29 cellular contexts compared by ENCODE assay signal in the genomic region with DNA sequence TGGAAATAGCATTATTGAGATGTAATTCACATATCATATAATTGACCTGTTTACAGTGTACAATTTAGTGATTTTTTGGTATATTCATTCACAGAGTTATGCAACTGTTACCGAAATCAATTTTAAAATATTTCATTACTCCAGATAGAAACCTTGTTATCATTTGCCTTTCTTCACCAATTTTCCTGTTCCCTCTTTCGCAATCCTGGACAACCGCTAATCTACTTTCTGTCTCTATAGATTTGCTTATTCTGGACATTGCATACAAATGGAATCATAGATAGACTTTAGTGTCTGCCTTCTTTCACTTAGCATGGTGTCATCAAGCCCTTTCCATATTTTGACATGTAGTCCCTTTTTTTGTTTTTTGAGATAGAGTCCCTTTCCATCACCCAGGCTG. TPM values are rescaled to one million over a fixed set of nuclear protein-coding genes. Genes with fewer than 3 reads are reported as not detected.
"Had no signal": no experiment of that assay in that cellular context is flagged by ENCODE, and none has a peak within 500 bp of the region (broad histone marks: within the 10 kb centered on the region; RNA-seq: fewer than 3 reads in every experiment).

No MANE protein-coding gene starts in this region.

- H3K4me3 ChIP-seq: stomach, suprapubic skin, testis, thoracic aorta, thyroid gland, tibial artery, tibial nerve, transverse colon, upper lobe of left lung, upper lobe of right lung, uterus, vagina had no signal

- H3K27me3 Mint-ChIP-seq: stimulated activated naive B cell treated with anti-CD40 and anti-IgM and Interleukin-4, amounts not matched to agents 10 μg/mL and 1 μg/mL and 100 μg/mL, for 72 hours; stimulated activated naive CD8-positive, alpha-beta T cell treated with anti-CD3 and anti-CD28 coated beads, Interleukin-15, Interleukin-2, amounts not matched to agents 100 ng/mL and 50 ng/mL, for 24 hours had no signal

- H3K27ac ChIP-seq: stomach, suprapubic skin, testis, thoracic aorta, thyroid gland, tibial artery, tibial nerve, transverse colon, upper lobe of left lung, upper lobe of right lung, uterus, vagina had no signal

- H3K27ac Mint-ChIP-seq: stimulated activated effector memory CD8-positive, alpha-beta T cell treated with anti-CD3 and anti-CD28 coated beads, Interleukin-12 subunit alpha, Interleukin-12 subunit beta, amount 100 ng/mL, for 72 hours; stimulated activated memory B cell treated with anti-CD40 and anti-IgM and Interleukin-4, amounts not matched to agents 10 μg/mL and 1 μg/mL and 100 μg/mL, for 72 hours; stimulated activated naive B cell treated with anti-CD40 and anti-IgM and Interleukin-4, amounts not matched to agents 10 μg/mL and 1 μg/mL and 100 μg/mL, for 72 hours; stimulated activated naive CD8-positive, alpha-beta T cell treated with anti-CD3 and anti-CD28 coated beads, Interleukin-15, amount 100 ng/mL, for 72 hours; stimulated activated naive CD8-positive, alpha-beta T cell treated with anti-CD3 and anti-CD28 coated beads, Interleukin-15, Interleukin-2, amounts not matched to agents 100 ng/mL and 50 ng/mL, for 24 hours; type B pancreatic cell had no signal

- H3K36me3 Mint-ChIP-seq: stimulated activated effector memory CD8-positive, alpha-beta T cell treated with anti-CD3 and anti-CD28 coated beads, Interleukin-12 subunit alpha, Interleukin-12 subunit beta, amount 100 ng/mL, for 72 hours had no signal

- H3K9me3 ChIP-seq: stomach, suprapubic skin, testis, thoracic aorta, thyroid gland, tibial artery, tibial nerve, transverse colon, upper lobe of left lung, upper lobe of right lung, uterus, vagina had no signal

- DNase-seq: stimulated activated CD4-positive, alpha-beta T cell treated with anti-CD3 and anti-CD28 coated beads, Interleukin-2, amount 100 ng/mL, for 48 hours; stimulated activated CD4-positive, alpha-beta T cell treated with anti-CD3 and anti-CD28 coated beads, Interleukin-4, amount 100 ng/mL, for 1 hour; stimulated activated CD4-positive, alpha-beta T cell treated with anti-CD3 and anti-CD28 coated beads, Interleukin-4, amount 100 ng/mL, for 24 hours; stimulated activated CD4-positive, alpha-beta T cell treated with anti-CD3 and anti-CD28 coated beads, Interleukin-4, amount 100 ng/mL, for 4 hours; stimulated activated CD8-positive, alpha-beta memory T cell treated with anti-CD3 and anti-CD28 coated beads, Interleukin-4, amount 100 ng/mL, for 48 hours; stimulated activated naive B cell treated with anti-CD40 and anti-IgM and Interleukin-4, amounts not matched to agents 10 μg/mL and 1 μg/mL and 100 μg/mL, for 72 hours; stimulated activated naive CD4-positive, alpha-beta T cell; stimulated activated naive CD4-positive, alpha-beta T cell treated with Interleukin-2 at 50 U/mL for 16 hours; stimulated activated naive CD8-positive, alpha-beta T cell treated with anti-CD3 and anti-CD28 coated beads, Interleukin-15, amount 100 ng/mL, for 72 hours; stimulated activated naive CD8-positive, alpha-beta T cell treated with anti-CD3 and anti-CD28 coated beads, Interleukin-15, Interleukin-2, amounts not matched to agents 100 U/mL and 50 U/mL, for 24 hours; stomach; substantia nigra; testis; thyroid gland; tibial artery; transverse colon; trophoblast cell; upper lobe of right lung; uterus had no signal

- H3K4me1 Mint-ChIP-seq: stimulated activated effector memory CD8-positive, alpha-beta T cell treated with anti-CD3 and anti-CD28 coated beads, Interleukin-12 subunit alpha, Interleukin-12 subunit beta, amount 100 ng/mL, for 72 hours; stimulated activated memory B cell treated with anti-CD40 and anti-IgM and Interleukin-4, amounts not matched to agents 10 μg/mL and 1 μg/mL and 100 μg/mL, for 72 hours; stimulated activated naive B cell treated with anti-CD40 and anti-IgM and Interleukin-4, amounts not matched to agents 10 μg/mL and 1 μg/mL and 100 μg/mL, for 72 hours; stimulated activated naive CD8-positive, alpha-beta T cell treated with anti-CD3 and anti-CD28 coated beads, Interleukin-15, amount 100 ng/mL, for 72 hours had no signal

- H3K36me3 ChIP-seq: suprapubic skin, thoracic aorta, thyroid gland, tibial artery, transverse colon, upper lobe of left lung, upper lobe of right lung, uterus had no signal

- H3K4me1 ChIP-seq: stomach, suprapubic skin, testis, thyroid gland, tibial artery, tibial nerve, transverse colon, upper lobe of left lung, upper lobe of right lung, uterus, vagina had no signal

- H3K9me3 Mint-ChIP-seq: stimulated activated memory B cell treated with anti-CD40 and anti-IgM and Interleukin-4, amounts not matched to agents 10 μg/mL and 1 μg/mL and 100 μg/mL, for 72 hours; stimulated activated naive CD8-positive, alpha-beta T cell treated with anti-CD3 and anti-CD28 coated beads, Interleukin-15, amount 100 ng/mL, for 72 hours; stimulated activated naive CD8-positive, alpha-beta T cell treated with anti-CD3 and anti-CD28 coated beads, Interleukin-15, Interleukin-2, amounts not matched to agents 100 ng/mL and 50 ng/mL, for 24 hours had no signal

- H3K27me3 ChIP-seq: stomach, suprapubic skin, testis, thyroid gland, tibial artery, tibial nerve, transverse colon, upper lobe of left lung, upper lobe of right lung, uterus, vagina had no signal

- H3K4me3 Mint-ChIP-seq: stimulated activated effector memory CD8-positive, alpha-beta T cell treated with anti-CD3 and anti-CD28 coated beads, Interleukin-12 subunit alpha, Interleukin-12 subunit beta, amount 100 ng/mL, for 72 hours; stimulated activated memory B cell treated with anti-CD40 and anti-IgM and Interleukin-4, amounts not matched to agents 10 μg/mL and 1 μg/mL and 100 μg/mL, for 72 hours; stimulated activated naive B cell treated with anti-CD40 and anti-IgM and Interleukin-4, amounts not matched to agents 10 μg/mL and 1 μg/mL and 100 μg/mL, for 72 hours; stimulated activated naive CD8-positive, alpha-beta T cell treated with anti-CD3 and anti-CD28 coated beads, Interleukin-15, amount 100 ng/mL, for 72 hours; stimulated activated naive CD8-positive, alpha-beta T cell treated with anti-CD3 and anti-CD28 coated beads, Interleukin-15, Interleukin-2, amounts not matched to agents 100 ng/mL and 50 ng/mL, for 24 hours; type B pancreatic cell had no signal

- FAIRE-seq: urothelium cell line had no signal

- ATAC-seq: stimulated activated effector memory CD8-positive, alpha-beta T cell treated with anti-CD3 and anti-CD28 coated beads, Interleukin-12 subunit alpha, Interleukin-12 subunit beta, amount 100 ng/mL, for 72 hours; stimulated activated memory B cell treated with anti-CD40 and anti-IgM and Interleukin-4, amounts not matched to agents 10 μg/mL and 1 μg/mL and 100 μg/mL, for 72 hours; stimulated activated naive B cell treated with anti-CD40 and anti-IgM and Interleukin-4, amounts not matched to agents 10 μg/mL and 1 μg/mL and 100 μg/mL, for 72 hours; stimulated activated naive CD8-positive, alpha-beta T cell treated with anti-CD3 and anti-CD28 coated beads, Interleukin-15, amount 100 ng/mL, for 72 hours; stimulated activated naive CD8-positive, alpha-beta T cell treated with anti-CD3 and anti-CD28 coated beads, Interleukin-15, Interleukin-2, amounts not matched to agents 100 U/mL and 50 U/mL, for 24 hours; upper lobe of right lung had no signal

RNA-seq across cellular contexts. Expression of a gene that starts 19.2 kb away (rescaled TPM):
- total RNA-seq: testis had no signal
